In the genomic region with DNA sequence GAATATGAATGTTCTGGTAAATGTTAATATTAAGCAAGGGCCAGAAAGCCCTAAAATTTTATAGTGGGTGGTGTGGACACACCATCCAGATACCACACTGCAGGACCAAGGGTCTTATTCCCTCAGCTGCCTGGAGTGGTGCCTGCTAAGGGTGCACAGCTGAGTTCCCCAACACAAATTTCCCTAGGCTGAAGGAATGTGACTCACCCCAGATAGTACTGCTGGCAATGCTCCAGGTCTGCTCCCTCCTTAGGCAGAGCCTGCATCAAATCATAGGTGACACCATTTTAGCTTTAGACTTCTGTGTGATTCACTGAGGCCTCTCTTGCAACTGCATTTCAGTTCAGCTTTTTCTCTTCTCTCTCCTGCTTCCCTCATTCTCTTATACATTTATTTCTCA, we compare ENCODE assay signal across 13 cellular contexts.
DNase-seq lines count a peak whose midpoint lies in the region; FAIRE-seq lines count a peak whose summit lies in the region.
"Had no signal": no experiment of that assay in that cellular context is flagged by ENCODE, and none has a peak within 500 bp of the region (broad histone marks: within the 10 kb centered on the region; RNA-seq: fewer than 3 reads in every experiment).

No MANE protein-coding gene starts in this region.

- no peaks in the 10 kb centered on the region for H3K9me3 ChIP-seq in small intestine (ENCODE audit: control insufficient read depth, low read depth)
- H3K9me3 ChIP-seq: A549 had no signal

- DNase-seq in NCI-H2171 treated with DMSO at 0.1 percent for 48 hours (lab: John Stamatoyannopoulos, UW) (peak; percentile 24), NCI-H2171 (lab: John Stamatoyannopoulos, UW) (no peak), RPMI7951 (ENCODE audit: low read depth) (peak; percentile 91), epithelial cell of prostate (ENCODE audit: low read depth, low spot score) (peak; percentile 5), small intestine (peak; percentile 9), GM19238 (ENCODE audit: insufficient read length, low spot score) (no peak), hepatic stellate cell (ENCODE audit: low spot score) (no peak)
- no peak for DNase-seq in stimulated activated CD4-positive, alpha-beta T cell treated with anti-CD3 and anti-CD28 coated beads, Interleukin-15, amount 100 ng/mL, for 24 hours
- DNase-seq: activated CD8-positive, alpha-beta memory T cell treated with anti-CD3 and anti-CD28 coated beads, Interleukin-2, amount 10 ng/mL, durations not matched to agents 7 days and 5 days; NCI-H187 treated with DMSO at 0.1 percent for 48 hours; tibial artery had no signal

- no peak overlapping the region for H3K27ac ChIP-seq in epithelial cell of prostate
- no peak overlapping the region for H3K27ac ChIP-seq in small intestine (ENCODE audit: low read depth in 1 of 2, low read length in 1 of 2)
- H3K27ac ChIP-seq: A549, tibial artery had no signal

- H3K4me1 ChIP-seq in small intestine (ENCODE audit: control insufficient read depth in 2 of 2, insufficient read depth in 1 of 2, low read depth in 1 of 2, low read length in 1 of 2): no peaks in the 10 kb centered on the region
- H3K4me1 ChIP-seq: A549, tibial artery had no signal

- H3K36me3 ChIP-seq in small intestine (ENCODE audit: control insufficient read depth in 2 of 2, insufficient read depth in 2 of 2, low read length in 2 of 2): no peaks in the 10 kb centered on the region
- H3K36me3 ChIP-seq: tibial artery had no signal

- no peaks in the 10 kb centered on the region for H3K27me3 ChIP-seq in small intestine (ENCODE audit: control insufficient read depth in 2 of 2, insufficient read depth in 2 of 2, low read length in 2 of 2)
- H3K27me3 ChIP-seq: tibial artery had no signal

- H3K4me3 ChIP-seq in small intestine (ENCODE audit: low read depth in 1 of 2, low read length in 2 of 2): no peak overlapping the region
- H3K4me3 ChIP-seq: A549, tibial artery had no signal

- no peak for FAIRE-seq in small intestine (lab: Jason Lieb, UNC)
- FAIRE-seq: A549, G401.6 had no signal

Comparison
In these comparisons a context has a peak if more than half of its experiments do, and no peak if none do; other contexts are left out.
1. DNase-seq: peak in NCI-H2171 treated with DMSO at 0.1 percent for 48 hours (single experiment), RPMI7951 (single experiment), epithelial cell of prostate (single experiment) and small intestine (single experiment); none in NCI-H2171 (single experiment), stimulated activated CD4-positive, alpha-beta T cell treated with anti-CD3 and anti-CD28 coated beads, Interleukin-15, amount 100 ng/mL, for 24 hours (single experiment), GM19238 (single experiment) and hepatic stellate cell (single experiment).